Comparison of ENCODE assay signal across 10 cellular contexts in the genomic region with DNA sequence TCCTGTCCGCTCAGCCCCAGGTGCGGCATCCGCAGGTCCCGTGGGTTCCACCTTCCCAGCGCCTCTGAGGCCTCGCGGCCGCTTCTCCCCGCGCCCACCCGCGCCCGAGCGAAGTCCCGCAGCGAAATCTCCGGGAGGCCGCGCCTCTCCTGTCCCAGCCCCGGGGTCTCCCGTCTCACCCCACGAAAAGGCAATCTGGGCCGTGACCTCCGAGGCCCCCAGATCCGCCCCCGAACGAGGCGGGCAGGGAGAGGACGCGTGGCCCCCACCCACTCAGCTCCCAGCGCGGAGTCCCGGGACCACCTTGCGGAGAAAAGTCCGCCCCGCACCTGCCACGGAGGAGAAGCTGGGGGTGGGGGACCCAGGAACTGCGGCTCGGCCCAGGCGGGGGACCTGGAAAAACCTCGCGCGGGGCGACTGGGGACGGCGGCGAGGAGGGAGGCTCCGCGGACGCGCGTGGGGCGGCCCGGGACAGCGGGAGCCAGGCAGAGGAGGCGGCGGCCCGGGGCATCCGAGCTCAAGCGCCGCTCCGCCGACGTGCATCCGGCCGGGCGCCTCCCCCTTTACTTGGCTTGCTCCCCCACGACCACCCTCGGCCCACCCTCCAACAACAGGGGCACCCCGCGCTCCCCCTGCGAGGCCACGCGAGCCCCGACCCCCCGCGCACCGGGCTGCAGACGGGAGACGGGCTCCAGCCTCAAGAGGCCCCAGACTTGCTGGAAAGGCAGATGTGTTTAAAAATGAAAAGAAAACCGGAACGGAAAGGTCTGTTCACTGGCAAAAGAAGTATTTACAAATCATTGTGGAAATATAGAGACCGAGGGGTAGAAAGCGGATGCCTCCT. TPM values are rescaled to one million over a fixed set of nuclear protein-coding genes. Genes with fewer than 3 reads are reported as not detected.
DNase-seq lines count a peak whose midpoint lies in the region; ATAC-seq and TF ChIP-seq lines count a peak whose summit lies in the region.
"Had no signal": no experiment of that assay in that cellular context is flagged by ENCODE, and none has a peak within 500 bp of the region (broad histone marks: within the 10 kb centered on the region; RNA-seq: fewer than 3 reads in every experiment).

No MANE protein-coding gene starts in this region.

- H3K27me3 Mint-ChIP-seq in activated T-cell treated with anti-CD3 and anti-CD28 coated beads, Interleukin-2, amount 50 U/mL, for 72 hours (ENCODE audit: low read depth) = peaks cover 51% of the 10 kb centered on the region

- no peaks in the 10 kb centered on the region for H3K9me3 ChIP-seq in lower lobe of right lung
- H3K9me3 ChIP-seq in tibial artery = no peaks in the 10 kb centered on the region

- H3K9me3 Mint-ChIP-seq in activated T-cell treated with anti-CD3 and anti-CD28 coated beads, Interleukin-2, amount 50 U/mL, for 72 hours = no peaks in the 10 kb centered on the region

- H3K4me1 ChIP-seq in lower lobe of right lung (peaks cover 22% of the 10 kb centered on the region), tibial artery (peaks cover 0 to 11% (median 5%) of the 10 kb centered on the region in 4 donors)

- peaks cover 7% of the 10 kb centered on the region for H3K4me1 Mint-ChIP-seq in activated T-cell treated with anti-CD3 and anti-CD28 coated beads, Interleukin-2, amount 50 U/mL, for 72 hours (ENCODE audit: low read depth)

- H3K27me3 ChIP-seq in brain microvascular endothelial cell (replicated peaks) (no peaks in the 10 kb centered on the region), lower lobe of right lung (ENCODE audit: low read depth) (no peaks in the 10 kb centered on the region), tibial artery (peaks cover 0 to 31% of the 10 kb centered on the region in 2 donors)

- H3K27ac ChIP-seq in brain microvascular endothelial cell (no peak overlapping the region), lower lobe of right lung (peak overlapping the region; percentile 64), tibial artery (no peak overlapping the region)

- no peaks in the 10 kb centered on the region for H3K36me3 ChIP-seq in brain microvascular endothelial cell (replicated peaks)
- H3K36me3 ChIP-seq in lower lobe of right lung = no peaks in the 10 kb centered on the region
- no peaks in the 10 kb centered on the region for H3K36me3 ChIP-seq in tibial artery

- peak overlapping the region; percentile 70 to 76 for H3K4me3 Mint-ChIP-seq in activated T-cell treated with anti-CD3 and anti-CD28 coated beads, Interleukin-2, amount 50 U/mL, for 72 hours

- TF ChIP-seq CTCF in brain microvascular endothelial cell (IDR thresholded peaks at IDR 0.05; ENCODE audit: low read depth, low read length, missing control alignments) (no peak), lower lobe of right lung (IDR thresholded peaks at IDR 0.05) (no peak), tibial artery (IDR thresholded peaks at IDR 0.05) (no peak)

- in situ Hi-C loops in brain microvascular endothelial cell (cut with HindIII; ENCODE audit: low pct_ligation_motif_present, low sequenced_read_pairs) = no loop called here

- no peak for ATAC-seq in activated T-cell treated with anti-CD3 and anti-CD28 coated beads, Interleukin-2, amount 50 U/mL, for 72 hours (replicated peaks in 1 of 2)
- ATAC-seq in lower lobe of right lung (peak; percentile 35 to 48), GM21619 (IDR thresholded peaks at IDR 0.05; ENCODE audit: unreplicated experiment) (no peak), GM21381 (IDR thresholded peaks at IDR 0.05; ENCODE audit: unreplicated experiment) (no peak)

- no peaks in the 10 kb centered on the region for H3K36me3 Mint-ChIP-seq in activated T-cell treated with anti-CD3 and anti-CD28 coated beads, Interleukin-2, amount 50 U/mL, for 72 hours (ENCODE audit: insufficient read depth in 2 of 2)

- intact Hi-C loops in lower lobe of right lung (cut with DNase I) (no loop called here), tibial artery (cut with DNase I; ENCODE audit: low total_unique reads) (no loop called here)

- no peak for DNase-seq in activated T-cell treated with anti-CD3 and anti-CD28 coated beads, Interleukin-2, amount 50 U/mL, for 72 hours
- no peak for DNase-seq in activated T-cell treated with anti-CD3 and anti-CD28 coated beads for 4 hours
- DNase-seq in brain microvascular endothelial cell = no peak
- no peak for DNase-seq in lower lobe of right lung
- no peak for DNase-seq in tibial artery
- DNase-seq in glomerular visceral epithelial cell (ENCODE audit: extremely low spot score) = no peak
- DNase-seq: C1 segment of cervical spinal cord, Kasumi-1 had no signal

- no peak overlapping the region for H3K27ac Mint-ChIP-seq in activated T-cell treated with anti-CD3 and anti-CD28 coated beads, Interleukin-2, amount 50 U/mL, for 72 hours

- peak overlapping the region; percentile 35 for H3K4me3 ChIP-seq in brain microvascular endothelial cell (ENCODE audit: low read depth, low read length)
- H3K4me3 ChIP-seq in lower lobe of right lung = peak overlapping the region; percentile 54
- H3K4me3 ChIP-seq in tibial artery = peak overlapping the region; percentile 24 to 36

RNA-seq across cellular contexts. Expression of a gene that starts 33.0 kb away (rescaled TPM):
- 1 to 10 TPM; 3.1 to 4.2 TPM for total RNA-seq in activated T-cell treated with anti-CD3 and anti-CD28 coated beads, Interleukin-2, amount 50 U/mL, for 72 hours
- 3.0 TPM for total RNA-seq in lower lobe of right lung

Comparison
In these comparisons a context has a peak if more than half of its experiments do, and no peak if none do; other contexts are left out.
1. ATAC-seq: peak in lower lobe of right lung (2 of 2); none in activated T-cell treated with anti-CD3 and anti-CD28 coated beads, Interleukin-2, amount 50 U/mL, for 72 hours (0 of 2), GM21619 (single experiment) and GM21381 (single experiment).
2. Peak in every context shown above with its lines, with median percentiles within 50 percentile points of each other: H3K4me3 ChIP-seq.